Comparison of ENCODE assay signal across 18 cellular contexts in the genomic region with DNA sequence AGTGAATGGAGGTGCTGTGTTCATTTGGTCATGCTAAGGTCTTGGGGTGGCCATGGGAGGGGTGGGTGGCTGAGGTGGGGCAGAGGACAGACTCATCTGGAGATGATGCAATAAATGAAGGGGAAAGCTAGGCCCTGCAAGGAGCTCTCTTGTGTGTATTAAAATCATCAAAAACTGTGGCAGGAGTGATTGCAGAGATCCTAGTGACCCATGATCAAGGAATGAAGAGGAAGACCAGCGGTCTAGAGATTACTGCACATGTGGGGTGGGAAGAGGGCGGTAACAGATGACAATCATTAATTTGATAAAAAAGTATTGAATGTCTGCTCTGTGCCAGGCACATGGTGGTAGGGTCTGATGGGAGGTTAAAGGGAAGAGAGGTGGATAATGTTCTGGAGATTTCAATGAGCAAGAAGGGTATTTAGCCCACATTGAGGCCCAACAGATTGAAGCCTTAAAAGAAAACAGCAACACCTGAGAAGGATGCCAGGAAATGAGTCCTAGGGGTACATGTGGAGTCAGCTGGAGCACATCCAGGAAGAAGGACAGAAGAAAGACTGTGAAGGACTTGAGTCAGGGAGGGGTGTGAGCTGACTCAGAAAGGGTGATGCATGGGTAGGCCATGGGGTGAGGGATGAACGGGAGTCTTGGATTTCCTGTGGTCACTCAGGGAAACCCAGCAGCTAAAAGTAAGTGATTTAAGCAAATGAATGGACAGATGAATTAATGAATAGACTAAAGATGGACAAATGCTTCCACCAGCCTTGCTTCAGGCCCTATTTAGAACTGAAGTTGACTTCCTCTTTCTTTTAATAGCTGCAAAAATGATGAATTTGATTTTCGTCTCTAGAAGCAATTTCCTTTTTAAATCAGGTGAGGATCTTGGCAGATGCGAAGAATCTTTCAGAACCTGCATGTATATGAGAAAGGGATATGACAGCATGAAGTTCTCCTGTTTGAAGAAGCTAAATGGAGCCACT.
DNase-seq lines count a peak whose midpoint lies in the region; ATAC-seq and TF ChIP-seq lines count a peak whose summit lies in the region.
"Had no signal": no experiment of that assay in that cellular context is flagged by ENCODE, and none has a peak within 500 bp of the region (broad histone marks: within the 10 kb centered on the region; RNA-seq: fewer than 3 reads in every experiment).

No MANE protein-coding gene starts in this region.

- no peak for TF ChIP-seq CTCF in PC-9 (conservative IDR thresholded peaks at IDR 0.05)
- TF ChIP-seq CTCF in mesothelial cell of epicardium (IDR thresholded peaks at IDR 0.05; ENCODE audit: unreplicated experiment) = no peak

- no peak overlapping the region for H3K4me2 ChIP-seq in PC-9
- H3K4me2 ChIP-seq in skeletal muscle satellite cell (ENCODE audit: low read length) = peak overlapping the region; percentile 26
- H3K4me2 ChIP-seq in neuronal stem cell (ENCODE audit: insufficient read depth, low read length, poor library complexity, severe bottlenecking) = no peak overlapping the region

- H3K23ac ChIP-seq in neuronal stem cell (ENCODE audit: low read depth, low read length, poor library complexity) = no peak overlapping the region

- no peak overlapping the region for H2BK12ac ChIP-seq in neuronal stem cell (ENCODE audit: low read length)

- H3K27me3 ChIP-seq in PC-9 (ENCODE audit: insufficient read depth, low read depth) = no peaks in the 10 kb centered on the region
- H3K27me3 ChIP-seq in skeletal muscle satellite cell (ENCODE audit: control insufficient read depth, insufficient read depth, low read length) = no peaks in the 10 kb centered on the region
- H3K27me3 ChIP-seq in neuronal stem cell (ENCODE audit: control insufficient read depth in 3 of 3, insufficient read depth in 3 of 3, low read depth in 1 of 3, low read length in 3 of 3) = no peaks in the 10 kb centered on the region
- H3K27me3 ChIP-seq: gastrocnemius medialis, left lung, neutrophil had no signal

- H2BK15ac ChIP-seq in neuronal stem cell (ENCODE audit: low read length) = no peak overlapping the region

- H3K9me3 ChIP-seq in PC-9 (ENCODE audit: insufficient read depth, low read depth) (peaks cover 15% of the 10 kb centered on the region), skeletal muscle satellite cell (replicated peaks; ENCODE audit: low read length) (no peaks in the 10 kb centered on the region), T-helper 17 cell (ENCODE audit: control insufficient read depth, low read length, poor library complexity, severe bottlenecking) (no peaks in the 10 kb centered on the region), neuronal stem cell (replicated peaks in 1 of 2; ENCODE audit: control insufficient read depth in 2 of 2, insufficient read depth in 1 of 2, low read depth in 1 of 2, low read length in 2 of 2) (peaks cover 2 to 12% of the 10 kb centered on the region in 2 donors)
- H3K9me3 ChIP-seq: gastrocnemius medialis, neutrophil had no signal

- H2BK120ac ChIP-seq in neuronal stem cell (ENCODE audit: low read depth, low read length) = no peak overlapping the region

- H2AK5ac ChIP-seq in neuronal stem cell (ENCODE audit: low read depth, low read length) = no peak overlapping the region

- WGBS in neuronal stem cell (ENCODE audit: extremely low coverage in 2 of 2, insufficient read length in 2 of 2, insufficient replicate concordance in 1 of 2), 2 donors = no CpG with 5 or more reads among the region's 5 CpGs

- peaks cover 2% of the 10 kb centered on the region for H3K4me1 Mint-ChIP-seq in mesothelial cell of epicardium
- no peaks in the 10 kb centered on the region for H3K4me1 Mint-ChIP-seq in T-helper 17 cell
- H3K4me1 Mint-ChIP-seq: central memory CD8-positive, alpha-beta T cell; stimulated activated naive CD8-positive, alpha-beta T cell treated with anti-CD3 and anti-CD28 coated beads, Interleukin-15, amount 100 ng/mL, for 72 hours had no signal

- H3K9ac ChIP-seq in skeletal muscle satellite cell (ENCODE audit: low read depth, low read length) (no peak overlapping the region), neuronal stem cell (ENCODE audit: low read depth, low read length, poor library complexity) (no peak overlapping the region)

- H2AFZ ChIP-seq in PC-9 (peak overlapping the region; percentile 0; the same call in 1 of the 2 replicates), neuronal stem cell (ENCODE audit: low read length) (no peak overlapping the region)

- intact Hi-C loops in PC-9 (cut with micrococcal nuclease; ENCODE audit: unreplicated experiment) = no loop called here

- H3K4me1 ChIP-seq in PC-9 (replicated peaks; ENCODE audit: insufficient read depth) (peaks cover 23% of the 10 kb centered on the region), skeletal muscle satellite cell (ENCODE audit: control insufficient read depth, insufficient read depth, low read length) (peaks cover 18% of the 10 kb centered on the region), neuronal stem cell (ENCODE audit: control insufficient read depth in 2 of 2, insufficient read depth in 1 of 2, low read depth in 1 of 2, low read length in 2 of 2) (no peaks in the 10 kb centered on the region)
- H3K4me1 ChIP-seq: gastrocnemius medialis, left lung had no signal

- no peak overlapping the region for H3K4me3 Mint-ChIP-seq in mesothelial cell of epicardium
- H3K4me3 Mint-ChIP-seq in T-helper 17 cell = no peak overlapping the region
- H3K4me3 Mint-ChIP-seq: activated T-cell treated with anti-CD3 and anti-CD28 coated beads, Interleukin-2, amount 50 U/mL, for 72 hours; central memory CD8-positive, alpha-beta T cell; stimulated activated naive CD8-positive, alpha-beta T cell treated with anti-CD3 and anti-CD28 coated beads, Interleukin-15, amount 100 ng/mL, for 72 hours had no signal

- H3K9me3 Mint-ChIP-seq in mesothelial cell of epicardium = peaks cover 33% of the 10 kb centered on the region
- H3K9me3 Mint-ChIP-seq: central memory CD8-positive, alpha-beta T cell had no signal

- H3K27ac Mint-ChIP-seq in mesothelial cell of epicardium = no peak overlapping the region
- no peak overlapping the region for H3K27ac Mint-ChIP-seq in T-helper 17 cell
- H3K27ac Mint-ChIP-seq: activated T-cell treated with anti-CD3 and anti-CD28 coated beads, Interleukin-2, amount 50 U/mL, for 72 hours had no signal

- DNase-seq in NOMO-1 (lab: John Stamatoyannopoulos, UW; ENCODE audit: unreplicated experiment in 2 of 2) = peak; percentile 20 to 29
- no peak for DNase-seq in NOMO-1 treated with dmso at 0.1 percent for 144 hours (lab: John Stamatoyannopoulos, UW; ENCODE audit: unreplicated experiment)
- DNase-seq in PC-9 = peak; percentile 52 to 82
- peak; percentile 20 for DNase-seq in epidermal melanocyte (ENCODE audit: insufficient read length, low spot score)
- DNase-seq in mesothelial cell of epicardium (ENCODE audit: low spot score in 2 of 2, unreplicated experiment in 2 of 2) = no peak
- DNase-seq in T-helper 17 cell = no peak
- no peak for DNase-seq in neuronal stem cell (ENCODE audit: low spot score)
- DNase-seq: 8988T; activated CD4-positive, CD25-positive, alpha-beta regulatory T cell; activated T-cell treated with anti-CD3 and anti-CD28 coated beads, Interleukin-2, amount 50 U/mL, for 72 hours; gastrocnemius medialis; left lung; SHP77 treated with DMSO at 0.1 percent for 48 hours; stimulated activated CD4-positive, alpha-beta T cell treated with anti-CD3 and anti-CD28 coated beads, Interleukin-4, amount 100 ng/mL, for 24 hours; stimulated activated naive CD8-positive, alpha-beta T cell treated with anti-CD3 and anti-CD28 coated beads, Interleukin-15, amount 100 ng/mL, for 72 hours had no signal

- no peaks in the 10 kb centered on the region for H3K79me1 ChIP-seq in neuronal stem cell (ENCODE audit: low read depth, low read length)

- H3K36me3 Mint-ChIP-seq in mesothelial cell of epicardium = no peaks in the 10 kb centered on the region
- H3K36me3 Mint-ChIP-seq in T-helper 17 cell (ENCODE audit: low read depth) = no peaks in the 10 kb centered on the region

- CTCF ChIA-PET in PC-9 (lab: Charles Lee) = no interaction called here

- BruUV-seq in PC-9 (replicated peaks; lab: Mats Ljungman, UMichigan) = no TSS peak

- no peak for ATAC-seq in T-helper 17 cell
- ATAC-seq: activated T-cell treated with anti-CD3 and anti-CD28 coated beads, Interleukin-2, amount 50 U/mL, for 72 hours; gastrocnemius medialis; left lung; stimulated activated naive CD8-positive, alpha-beta T cell treated with anti-CD3 and anti-CD28 coated beads, Interleukin-15, amount 100 ng/mL, for 72 hours had no signal

- H3K79me2 ChIP-seq in PC-9 (ENCODE audit: low read depth) = no peaks in the 10 kb centered on the region

- no peaks in the 10 kb centered on the region for H3K9me2 ChIP-seq in PC-9 (ENCODE audit: insufficient read depth)

- no peak overlapping the region for H2BK5ac ChIP-seq in neuronal stem cell (ENCODE audit: low read length)

- H4K91ac ChIP-seq in neuronal stem cell (ENCODE audit: low read depth, low read length, poor library complexity) = no peak overlapping the region

- H3K36me3 ChIP-seq in PC-9 (ENCODE audit: low read depth) (0 out of 2 replicates have a peak, but pooled peaks cover 3% of the 10 kb centered on the region), skeletal muscle satellite cell (ENCODE audit: insufficient read depth, low read length) (no peaks in the 10 kb centered on the region), neuronal stem cell (replicated peaks in 1 of 2; ENCODE audit: control insufficient read depth in 2 of 2, insufficient read depth in 2 of 2, low read length in 2 of 2) (no peaks in the 10 kb centered on the region)
- H3K36me3 ChIP-seq: gastrocnemius medialis, left lung, neutrophil had no signal

- H3K27ac ChIP-seq in PC-9 (peak overlapping the region; percentile 67), neuronal stem cell (replicated peaks; ENCODE audit: low read length) (no peak overlapping the region)
- H3K27ac ChIP-seq: gastrocnemius medialis, left lung, neutrophil had no signal

- H4K20me1 ChIP-seq in PC-9 (ENCODE audit: insufficient read depth) = no peaks in the 10 kb centered on the region

- H3K18ac ChIP-seq in neuronal stem cell (ENCODE audit: low read length) = no peak overlapping the region

- no peak overlapping the region for H4K8ac ChIP-seq in neuronal stem cell (ENCODE audit: low read depth, low read length)

- no peak overlapping the region for H3K14ac ChIP-seq in neuronal stem cell (ENCODE audit: low read length)

- no peak overlapping the region for H3K4ac ChIP-seq in neuronal stem cell (ENCODE audit: low read length)

- no peaks in the 10 kb centered on the region for H3K27me3 Mint-ChIP-seq in mesothelial cell of epicardium (ENCODE audit: low read depth)
- H3K27me3 Mint-ChIP-seq in T-helper 17 cell = no peaks in the 10 kb centered on the region
- H3K27me3 Mint-ChIP-seq: central memory CD8-positive, alpha-beta T cell; stimulated activated naive CD8-positive, alpha-beta T cell treated with anti-CD3 and anti-CD28 coated beads, Interleukin-15, amount 100 ng/mL, for 72 hours had no signal

- H3K4me3 ChIP-seq in PC-9 = no peak overlapping the region
- no peak overlapping the region for H3K4me3 ChIP-seq in skeletal muscle satellite cell (ENCODE audit: low read length)
- no peak overlapping the region for H3K4me3 ChIP-seq in neuronal stem cell (ENCODE audit: low read length in 2 of 2)
- H3K4me3 ChIP-seq: gastrocnemius medialis, left lung had no signal

- POLR2A ChIA-PET in PC-9 (lab: Charles Lee; ENCODE audit: unreplicated experiment) = interaction anchor here (0.6 to 1.0 kb wide), 3 partner anchors 8 to 243 kb away, joined by 3 to 9 read pairs (median 3); no protein-coding TSS in a partner anchor

- no peaks in the 10 kb centered on the region for H3F3A ChIP-seq in PC-9 (ENCODE audit: insufficient read depth, low read depth)

Comparison
In these comparisons a context has a peak if more than half of its experiments do, and no peak if none do; other contexts are left out.
1. DNase-seq: peak in NOMO-1 (2 of 2), PC-9 (2 of 2) and epidermal melanocyte (single experiment); none in NOMO-1 treated with dmso at 0.1 percent for 144 hours (single experiment), mesothelial cell of epicardium (0 of 2), T-helper 17 cell (0 of 3) and neuronal stem cell (single experiment).